ENCODE assay signal across 8 cellular contexts in genomic region chr9:86944974-86945867, GRCh38. TPM values are rescaled to one million over a fixed set of nuclear protein-coding genes. Genes with fewer than 3 reads are reported as not detected.
A peak's percentile ranks its signal among the peaks of the same experiment; 100 is the strongest.
DNase-seq lines count a peak whose midpoint lies in the region; ATAC-seq and TF ChIP-seq lines count a peak whose summit lies in the region.

No MANE protein-coding gene starts in this region.

- peak overlapping the region; percentile 90 for H3K4me2 ChIP-seq in smooth muscle cell

- POLR2A ChIA-PET in HEK293 (lab: Yijun Ruan, JAX) = no interaction called here

- H3F3A ChIP-seq in smooth muscle cell (ENCODE audit: low read depth) = peaks cover 14% of the 10 kb centered on the region

- CTCF ChIA-PET in HEK293 (lab: Yijun Ruan, JAX) = interaction anchor here (0.7 to 1.6 kb wide), 4 partner anchors 88 to 459 kb away, joined by 3 to 5 read pairs (median 4); no protein-coding TSS in a partner anchor

- H3K4me1 ChIP-seq in HEK293 (ENCODE audit: control insufficient read depth, insufficient read depth, low read length) (peaks cover 20% of the 10 kb centered on the region), iPS-20b (ENCODE audit: insufficient read depth, low read length) (peaks cover 55% of the 10 kb centered on the region), smooth muscle cell (ENCODE audit: low read depth) (peaks cover 55% of the 10 kb centered on the region)

- H3K36me3 ChIP-seq in HEK293 (ENCODE audit: control insufficient read depth in 2 of 2, insufficient read depth in 1 of 2, low read length in 2 of 2) (no peaks in the 10 kb centered on the region), iPS-20b (ENCODE audit: insufficient read depth, low read depth, low read length) (no peaks in the 10 kb centered on the region), smooth muscle cell (ENCODE audit: low read depth) (no peaks in the 10 kb centered on the region)

- H2AFZ ChIP-seq in smooth muscle cell (ENCODE audit: low read depth) = peak overlapping the region; percentile 36

- H3K9ac ChIP-seq in iPS-20b (ENCODE audit: low read depth, low read length) (peak overlapping the region; percentile 68), smooth muscle cell (ENCODE audit: low read depth) (peak overlapping the region; percentile 65)

- peak overlapping the region; percentile 77 for H3K4me3 ChIP-seq in HEK293 (ENCODE audit: low read depth, low read length)
- H3K4me3 ChIP-seq in iPS-20b (ENCODE audit: low read length) = peak overlapping the region; percentile 77
- peak overlapping the region; percentile 94 for H3K4me3 ChIP-seq in smooth muscle cell

- peak overlapping the region; percentile 99 for H3K27ac ChIP-seq in HEK293 (ENCODE audit: extremely low read depth, low read depth, low read length)
- H3K27ac ChIP-seq in iPS-20b (ENCODE audit: low read length) = no peak overlapping the region
- H3K27ac ChIP-seq in smooth muscle cell (ENCODE audit: low read depth) = peak overlapping the region; percentile 70

- DNase-seq in amniotic stem cell (lab: John Stamatoyannopoulos, UW) = peak; percentile 2
- peak; percentile 32 for DNase-seq in smooth muscle cell (lab: John Stamatoyannopoulos, UW; ENCODE audit: unreplicated experiment)
- no peak for DNase-seq in GM10266 (ENCODE audit: extremely low spot score)
- no peak for DNase-seq in activated CD4-positive, alpha-beta T cell treated with anti-CD3 and anti-CD28 coated beads, Interleukin-2, amount 50 U/mL, for 4 hours
- DNase-seq in NAMALWA (ENCODE audit: low spot score) = no peak

- H4K20me1 ChIP-seq in smooth muscle cell (ENCODE audit: low read depth) = peaks cover 17% of the 10 kb centered on the region

- H3K79me2 ChIP-seq in smooth muscle cell (ENCODE audit: low read depth) = peaks cover 21% of the 10 kb centered on the region

- 2% methylated on average over 40 of the region's 41 CpGs for WGBS in smooth muscle cell (ENCODE audit: low lambda C conversion rate)

- ATAC-seq in GM18502 (IDR thresholded peaks at IDR 0.05; ENCODE audit: poor library complexity, unreplicated experiment) = no peak

- H3K9me3 ChIP-seq in HEK293 (ENCODE audit: control insufficient read depth, insufficient read depth, low read depth, low read length) = no peaks in the 10 kb centered on the region
- H3K9me3 ChIP-seq in iPS-20b (ENCODE audit: insufficient read depth, low read depth, low read length) = no peaks in the 10 kb centered on the region
- H3K9me3 ChIP-seq in smooth muscle cell (replicated peaks; ENCODE audit: low read depth) = no peaks in the 10 kb centered on the region

- TF ChIP-seq CTCF in HEK293 (tag by site-specific recombination; IDR thresholded peaks at IDR 0.05) (no peak), smooth muscle cell (IDR thresholded peaks at IDR 0.05; ENCODE audit: borderline replicate concordance, insufficient read depth, poor library complexity, severe bottlenecking) (no peak), GM10266 (IDR thresholded peaks at IDR 0.05; ENCODE audit: control insufficient read depth, insufficient read depth, low read depth, missing control alignments) (no peak)

- peaks cover 65% of the 10 kb centered on the region for H3K27me3 ChIP-seq in iPS-20b (ENCODE audit: insufficient read depth, low read length)
- peaks cover 14% of the 10 kb centered on the region for H3K27me3 ChIP-seq in smooth muscle cell (ENCODE audit: low read depth)

TF ChIP-seq in HEK293, 187 proteins besides CTCF, POLR2A, EP300 and RAD21 (continues in another document):
- peak; percentile 85 for TF ChIP-seq PRDM10 (tag by site-specific recombination; IDR thresholded peaks at IDR 0.05)
- no peak for TF ChIP-seq ZNF112 (tag by site-specific recombination; IDR thresholded peaks at IDR 0.05)
- 0 out of 2 replicates have a peak, but pooled peaks have one; percentile 14 for TF ChIP-seq WT1 (tag by site-specific recombination; IDR thresholded peaks at IDR 0.05)
- no peak for TF ChIP-seq ZNF768 (tag by site-specific recombination; IDR thresholded peaks at IDR 0.05)
- no peak for TF ChIP-seq ZSCAN4 (tag by site-specific recombination; IDR thresholded peaks at IDR 0.05)
- TF ChIP-seq ZNF600 (tag by site-specific recombination; IDR thresholded peaks at IDR 0.05) = peak; percentile 85
- TF ChIP-seq ZNF350 (tag by site-specific recombination; IDR thresholded peaks at IDR 0.05) = no peak
- TF ChIP-seq GLIS2 (tag by site-specific recombination; IDR thresholded peaks at IDR 0.05) = peak; percentile 66
- 0 out of 2 replicates have a peak, but pooled peaks have one; percentile 35 for TF ChIP-seq ZBTB10 (tag by site-specific recombination; IDR thresholded peaks at IDR 0.05)
- peak; percentile 58; the same call in 1 of the 2 replicates for TF ChIP-seq ZNF660 (tag by site-specific recombination; IDR thresholded peaks at IDR 0.05)
- no peak for TF ChIP-seq ZNF121 (tag by site-specific recombination; IDR thresholded peaks at IDR 0.05)
- TF ChIP-seq ZNF792 (tag by site-specific recombination; IDR thresholded peaks at IDR 0.05) = no peak
- TF ChIP-seq SP2 (tag by site-specific recombination; IDR thresholded peaks at IDR 0.05) = 0 out of 2 replicates have a peak, but pooled peaks have one; percentile 10
- no peak for TF ChIP-seq ZNF704 (tag by site-specific recombination; IDR thresholded peaks at IDR 0.05)
- TF ChIP-seq ZFHX2 (tag by site-specific recombination; conservative IDR thresholded peaks at IDR 0.05) = 0 out of 2 replicates have a peak, but pooled peaks have one; percentile 12
- peak; percentile 86 for TF ChIP-seq SCRT2 (tag by site-specific recombination; IDR thresholded peaks at IDR 0.05)
- peak; percentile 26; the same call in 1 of the 2 replicates for TF ChIP-seq ZNF335 (tag by site-specific recombination; conservative IDR thresholded peaks at IDR 0.05)
- TF ChIP-seq ZNF175 (tag by site-specific recombination; IDR thresholded peaks at IDR 0.05) = no peak

RNA-seq across cellular contexts. Expression of gene GAS1, which starts 2.1 kb away (rescaled TPM):
- total RNA-seq in smooth muscle cell = 74.8 and 82.6 TPM in 2 replicates
- 72.5 and 134 TPM in 2 replicates for polyA plus RNA-seq in smooth muscle cell

Comparison
In these comparisons a context has a peak if more than half of its experiments do, and no peak if none do; other contexts are left out.
1. DNase-seq: peak in amniotic stem cell (single experiment) and smooth muscle cell (single experiment); none in GM10266 (single experiment), activated CD4-positive, alpha-beta T cell treated with anti-CD3 and anti-CD28 coated beads, Interleukin-2, amount 50 U/mL, for 4 hours (0 of 2) and NAMALWA (single experiment).
2. Peak in every context shown above with its lines, with median percentiles within 50 percentile points of each other: H3K4me3 ChIP-seq.